ENCODE assay signal across 1 cellular context in genomic region chr6:154154389-154154967, GRCh38.
TF ChIP-seq lines count a peak whose summit lies in the region.

No MANE protein-coding gene starts in this region.

TF ChIP-seq in H1, 55 proteins besides CTCF, POLR2A, EP300 and RAD21 (continued from another document):
- TF ChIP-seq ATF2 (IDR thresholded peaks at IDR 0.05; ENCODE audit: low read length) (no peak), YY1 (IDR thresholded peaks at IDR 0.05; ENCODE audit: low read depth, low read length) (peak; percentile 92), TCF12 (IDR thresholded peaks at IDR 0.05; ENCODE audit: low read depth, low read length) (no peak), ASH2L (IDR thresholded peaks at IDR 0.05; ENCODE audit: low read length) (no peak), CREB1 (IDR thresholded peaks at IDR 0.05) (no peak), BACH1 (IDR thresholded peaks at IDR 0.05; ENCODE audit: low read length) (no peak), ZNF274 (IDR thresholded peaks at IDR 0.05; ENCODE audit: borderline replicate concordance, extremely low read depth, low read length) (no peak), TAF1 (IDR thresholded peaks at IDR 0.05; ENCODE audit: low read depth, low read length) (no peak), POU5F1 (IDR thresholded peaks at IDR 0.05; ENCODE audit: low read depth, low read length) (0 out of 2 replicates have a peak, but pooled peaks have one; percentile 5), SP2 (IDR thresholded peaks at IDR 0.05; ENCODE audit: low read length) (no peak), HDAC2 (IDR thresholded peaks at IDR 0.05; ENCODE audit: borderline replicate concordance in 1 of 2, low read depth in 2 of 2, low read length in 2 of 2) (no peak), JUND (IDR thresholded peaks at IDR 0.05; ENCODE audit: low read length) (no peak), MAX (IDR thresholded peaks at IDR 0.05) (peak; percentile 43; the same call in 1 of the 2 replicates), BRCA1 (IDR thresholded peaks at IDR 0.05; ENCODE audit: low read depth, low read length) (no peak), CTBP2 (IDR thresholded peaks at IDR 0.05; ENCODE audit: borderline replicate concordance, insufficient read depth, insufficient read length, low read length) (no peak), TAF7 (optimal IDR thresholded peaks at IDR 0.05; ENCODE audit: borderline replicate concordance, low read depth, low read length) (no peak), CHD7 (IDR thresholded peaks at IDR 0.05; ENCODE audit: insufficient replicate concordance, low read length) (no peak), SAP30 (IDR thresholded peaks at IDR 0.05; ENCODE audit: insufficient read depth, insufficient replicate concordance, low read length) (no peak), JUN (IDR thresholded peaks at IDR 0.05; ENCODE audit: low read depth, low read length) (no peak), GTF2F1 (IDR thresholded peaks at IDR 0.05; ENCODE audit: borderline replicate concordance, low read depth, low read length) (no peak), KDM1A (IDR thresholded peaks at IDR 0.05; ENCODE audit: borderline replicate concordance, low read length) (no peak), SP1 (IDR thresholded peaks at IDR 0.05; ENCODE audit: low read depth, low read length) (no peak)
